19 cellular contexts compared by ENCODE assay signal in the genomic region with DNA sequence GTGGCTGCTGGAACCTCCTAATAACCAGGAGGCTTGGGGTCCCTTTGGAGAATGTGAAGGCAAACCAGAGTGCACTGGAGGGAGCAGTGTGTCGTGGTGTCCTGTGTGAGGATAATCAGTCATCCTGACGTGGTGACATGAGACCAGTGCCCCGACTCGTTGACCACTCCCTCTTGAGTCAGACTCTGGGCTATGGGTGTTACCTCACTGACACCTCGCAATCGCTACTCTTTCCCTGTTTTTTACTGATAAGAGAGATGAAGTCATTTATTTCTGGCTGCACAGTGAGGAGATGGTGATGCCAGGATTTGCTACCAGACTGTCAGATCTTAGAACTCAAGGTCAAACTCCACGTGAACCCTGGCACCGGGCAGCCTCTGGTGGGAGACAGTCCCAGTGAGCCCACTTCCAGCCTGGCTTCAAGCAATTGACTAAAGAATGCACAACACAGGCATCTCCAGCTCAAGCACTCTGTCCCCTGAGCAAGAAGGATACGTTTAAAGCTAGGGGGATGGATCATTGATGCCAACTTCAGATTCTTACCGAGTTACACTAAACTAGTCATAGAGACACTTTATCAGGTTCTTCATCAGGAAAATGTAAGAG. TPM values are rescaled to one million over a fixed set of nuclear protein-coding genes. Genes with fewer than 3 reads are reported as not detected.
DNase-seq lines count a peak whose midpoint lies in the region; ATAC-seq, FAIRE-seq and TF ChIP-seq lines count a peak whose summit lies in the region.
"Had no signal": no experiment of that assay in that cellular context is flagged by ENCODE, and none has a peak within 500 bp of the region (broad histone marks: within the 10 kb centered on the region; RNA-seq: fewer than 3 reads in every experiment).

No MANE protein-coding gene starts in this region.

- POLR2A ChIA-PET in GM12878 (lab: Charles Lee) (no interaction called here), GM10248 (lab: Yijun Ruan, JAX) (no interaction called here)

- H3K27me3 ChIP-seq in GM12878 (replicated peaks in 1 of 2; ENCODE audit: control insufficient read depth in 2 of 2, insufficient read depth in 2 of 2, low read length in 1 of 2) (no peaks in the 10 kb centered on the region), spleen (replicated peaks in 1 of 7) (peaks cover 0 to 71% (median 12%) of the 10 kb centered on the region in 7 donors)

- RAD21 ChIA-PET in GM12878 (lab: Charles Lee; ENCODE audit: unreplicated experiment) = no interaction called here

- TF ChIP-seq RAD21 in GM12878 (IDR thresholded peaks at IDR 0.05; ENCODE audit: insufficient read depth, low read depth, low read length) = no peak

- peaks cover 6% of the 10 kb centered on the region for H3K9me3 ChIP-seq in GM12878 (replicated peaks; ENCODE audit: control insufficient read depth, insufficient read depth, low read length)
- peaks cover 0 to 30% (median 16%) of the 10 kb centered on the region in 8 donors for H3K9me3 ChIP-seq in spleen
- H3K9me3 ChIP-seq: gastrocnemius medialis had no signal

- 45% methylated on average over 10 of the region's 10 CpGs for WGBS in GM12878 (ENCODE audit: insufficient coverage, insufficient replicate concordance, low lambda C conversion rate, missing lambda C conversion rate)
- WGBS in spleen, 5 donors = 60 to 76% (median 66%) methylated on average over 10 of the region's 10 CpGs

- H3K4me3 ChIP-seq in GM12878 (no peak overlapping the region), spleen (no peak overlapping the region)
- H3K4me3 ChIP-seq: gastrocnemius medialis, smooth muscle cell had no signal

- BruUV-seq in GM12878 (replicated peaks; lab: Mats Ljungman, UMichigan) = no TSS peak

- H3K27ac ChIP-seq in GM12878 (ENCODE audit: control insufficient read depth, insufficient read depth) = no peak overlapping the region
- H3K27ac ChIP-seq in spleen = no peak overlapping the region
- H3K27ac ChIP-seq: gastrocnemius medialis had no signal

- in situ Hi-C loops in GM12878 (cut with MboI) = no loop called here

- FAIRE-seq in GM12878 (lab: Jason Lieb, UNC) = no peak
- FAIRE-seq: endometrium had no signal

- H3K27me3 Mint-ChIP-seq in activated T-cell treated with anti-CD3 and anti-CD28 coated beads, Interleukin-2, amount 50 U/mL, for 24 hours = no peaks in the 10 kb centered on the region

- H3K36me3 ChIP-seq in GM12878 (ENCODE audit: control insufficient read depth in 2 of 2, insufficient read depth in 2 of 2, low read length in 1 of 2) (no peaks in the 10 kb centered on the region), spleen (peaks cover 0 to 72% (median 11%) of the 10 kb centered on the region in 6 donors)
- H3K36me3 ChIP-seq: gastrocnemius medialis had no signal

- SMC1A ChIA-PET in GM12878 (lab: Charles Lee; ENCODE audit: uncharacterized antibody, unreplicated experiment) = interaction anchor here (1.0 to 8.6 kb wide), 2 partner anchors 10 to 123 kb away, joined by 3 to 68 read pairs; no protein-coding TSS in a partner anchor

- peak overlapping the region; percentile 30 for H3K27ac Mint-ChIP-seq in activated T-cell treated with anti-CD3 and anti-CD28 coated beads, Interleukin-2, amount 50 U/mL, for 24 hours

- peaks cover 56% of the 10 kb centered on the region for H3K4me1 Mint-ChIP-seq in activated T-cell treated with anti-CD3 and anti-CD28 coated beads, Interleukin-2, amount 50 U/mL, for 24 hours (ENCODE audit: low read depth)

- ATAC-seq in GM12878 = no peak
- ATAC-seq: gastrocnemius medialis had no signal

- H3K9ac ChIP-seq in GM12878 (ENCODE audit: control insufficient read depth, insufficient read depth, low read length) = no peak overlapping the region

- no peaks in the 10 kb centered on the region for H3K79me2 ChIP-seq in GM12878 (ENCODE audit: control insufficient read depth, insufficient read depth, low read length)

- no peak overlapping the region for H3K4me2 ChIP-seq in GM12878 (ENCODE audit: control insufficient read depth, insufficient read depth)
- H3K4me2 ChIP-seq: smooth muscle cell had no signal

- TF ChIP-seq CTCF in GM12878 (IDR thresholded peaks at IDR 0.05 in 2 of 3, conservative IDR thresholded peaks at IDR 0.05 in 1 of 3; ENCODE audit: control insufficient read depth in 2 of 3, extremely low read depth in 1 of 3, insufficient read depth in 1 of 3, low read depth in 3 of 3, low read length in 3 of 3) (no peak), spleen (IDR thresholded peaks at IDR 0.05 in 8 of 11, conservative IDR thresholded peaks at IDR 0.05 in 3 of 11) (no peak), GM10248 (IDR thresholded peaks at IDR 0.05; ENCODE audit: control extremely low read depth, extremely low read depth, low read depth, missing control alignments) (no peak)

- no peak for TF ChIP-seq POLR2A in GM12878 (IDR thresholded peaks at IDR 0.05; ENCODE audit: low read depth, low read length)
- no peak for TF ChIP-seq POLR2A in spleen (IDR thresholded peaks at IDR 0.05)

- peaks cover 11% of the 10 kb centered on the region for H3K9me3 Mint-ChIP-seq in activated T-cell treated with anti-CD3 and anti-CD28 coated beads, Interleukin-2, amount 50 U/mL, for 24 hours

- H3K4me1 ChIP-seq in GM12878 (ENCODE audit: control insufficient read depth, insufficient read depth, low read length) = no peaks in the 10 kb centered on the region
- no peaks in the 10 kb centered on the region for H3K4me1 ChIP-seq in spleen
- H3K4me1 ChIP-seq: gastrocnemius medialis had no signal

- H3K4me3 Mint-ChIP-seq in activated T-cell treated with anti-CD3 and anti-CD28 coated beads, Interleukin-2, amount 50 U/mL, for 24 hours = no peak overlapping the region

- CTCF ChIA-PET in GM12878 (lab: Yijun Ruan, JAX) (interaction anchor here (1.4 kb wide), 1 partner anchor 102 kb away, joined by 3 read pairs; no protein-coding TSS in a partner anchor), GM10248 (lab: Yijun Ruan, JAX) (interaction anchor here (0.7 to 1.8 kb wide), 4 partner anchors 10 to 175 kb away, joined by 3 to 5 read pairs (median 4); no protein-coding TSS in a partner anchor)

- no peak overlapping the region for H2AFZ ChIP-seq in GM12878 (ENCODE audit: control insufficient read depth, low read depth, low read length)

- no peak for DNase-seq in activated T-cell treated with anti-CD3 and anti-CD28 coated beads, Interleukin-2, amount 50 U/mL, for 24 hours
- no peak for DNase-seq in activated T-cell treated with anti-CD3 and anti-CD28 coated beads, Interleukin-2, amount 50 U/mL, for 48 hours
- DNase-seq in NCI-H226 (peak; percentile 82), GM12878 (ENCODE audit: low read depth, low spot score) (no peak), spleen (peak; percentile 11), GM10248 (ENCODE audit: extremely low spot score) (no peak), GOT3 (lab: John Stamatoyannopoulos, UW) (no peak), SKM-1 (lab: John Stamatoyannopoulos, UW; ENCODE audit: unreplicated experiment) (no peak)
- DNase-seq: activated naive CD4-positive, alpha-beta T cell treated with Interleukin-2 at 50 U/mL for 16 hours; central memory CD4-positive, alpha-beta T cell; gastrocnemius medialis; IMR-90; mesendoderm; NCI-H146; NCI-H524 treated with DMSO at 0.1 percent for 48 hours; T-helper 9 cell had no signal

- H3K36me3 Mint-ChIP-seq in activated T-cell treated with anti-CD3 and anti-CD28 coated beads, Interleukin-2, amount 50 U/mL, for 24 hours (ENCODE audit: low read depth) = peaks cover 99% of the 10 kb centered on the region

- no peaks in the 10 kb centered on the region for H4K20me1 ChIP-seq in GM12878 (ENCODE audit: control insufficient read depth, insufficient read depth)

- no peak for TF ChIP-seq EP300 in GM12878 (IDR thresholded peaks at IDR 0.05; ENCODE audit: borderline replicate concordance in 1 of 2, control insufficient read depth in 1 of 2, low read depth in 2 of 2, low read length in 2 of 2)

- intact Hi-C loops in GM12878 (cut with micrococcal nuclease; ENCODE audit: unreplicated experiment) (no loop called here), spleen (cut with DNase I; ENCODE audit: low total_unique reads) (no loop called here)

RNA-seq across cellular contexts. Expression of gene UBASH3A, which starts 30.3 kb away (rescaled TPM):
- total RNA-seq in GM12878 (2013; cell fraction: nucleolus; rRNA removed) = 1.8 and 1.9 TPM in 2 replicates
- total RNA-seq in GM12878 (2014; rRNA removed) (0.05 and 0.17 TPM in 2 replicates), GM12878 (2014; rRNA removed; fragmentation: Illumina TruSeq; extraction: Trizol) (0.05 and 0.13 TPM in 2 replicates), GM12878 (2021) (0.27 and 0.28 TPM in 2 replicates), spleen (10 to 100 TPM in 5 of 7 donors, 1 to 10 TPM in 2; 7.2 to 16.3 (median 11.4) TPM)
- polyA plus RNA-seq in GM12878 (2011; ENCODE audit: low read depth) = 0.16 TPM
- polyA plus RNA-seq in GM12878 (2011; rRNA removed) (0.16 and 0.33 TPM in 2 replicates), GM12878 (2014; fragmentation: Illumina TruSeq; extraction: Trizol) (0.17 and 0.21 TPM in 2 replicates), GM12878 (2014; fragmentation: Nextera tagmentation; extraction: Ambion mirVana) (under 1 TPM in 1 of 2 experiments, not detected in 1; 0.04 TPM), GM12878 (2014; rRNA removed) (0.20 and 0.23 TPM in 2 replicates), GM12878 (2016; fragmentation: Nextera tagmentation; extraction: Ambion mirVana) (under 1 TPM; 0.26 to 0.39 TPM), spleen (1 to 10 TPM; 2.6 to 4.2 (median 3.3) TPM)
- polyA plus RNA-seq in GM12878 (2011; cell fraction: cytosol; rRNA removed) = 0.36 and 0.57 TPM in 2 replicates
- polyA plus RNA-seq in GM12878 (2011; cell fraction: nucleus; rRNA removed) = 1.8 and 2.2 TPM in 2 replicates
- 0.26 and 0.59 TPM in 2 replicates for polyA plus RNA-seq in GM12878 (2012)
- 0.72 TPM in 1 of 2 replicates, not detected in the other for polyA minus RNA-seq in GM12878 (2011; rRNA and poly(A)+ RNA removed)
- polyA minus RNA-seq in GM12878 (2011; cell fraction: cytosol; rRNA and poly(A)+ RNA removed) = 0.73 TPM in 1 of 2 replicates, not detected in the other
- polyA minus RNA-seq in GM12878 (2011; cell fraction: nucleus; rRNA and poly(A)+ RNA removed) = 0.73 and 0.86 TPM in 2 replicates
- total RNA-seq: IMR-90, smooth muscle cell had no signal
- polyA plus RNA-seq: AG04450, IMR-90, smooth muscle cell had no signal

RNA-seq across cellular contexts. Expression of gene TMPRSS3, which starts 38.2 kb away (rescaled TPM):
- 4.1 and 4.2 TPM in 2 replicates for total RNA-seq in GM12878 (2013; cell fraction: nucleolus; rRNA removed)
- total RNA-seq in GM12878 (2014; rRNA removed) (0.65 and 1.4 TPM in 2 replicates), GM12878 (2014; rRNA removed; fragmentation: Illumina TruSeq; extraction: Trizol) (0.63 and 0.83 TPM in 2 replicates), GM12878 (2021) (0.90 and 1.2 TPM in 2 replicates), spleen (1 to 10 TPM in 2 of 7 donors, under 1 TPM in 4, not detected in 1; 0.51 to 6.0 (median 0.78) TPM)
- polyA plus RNA-seq in GM12878 (2011; ENCODE audit: low read depth) = 13.4 TPM
- polyA plus RNA-seq in GM12878 (2011; rRNA removed) (not detected in 2 replicates), GM12878 (2014; fragmentation: Illumina TruSeq; extraction: Trizol) (0.17 and 0.51 TPM in 2 replicates), GM12878 (2014; fragmentation: Nextera tagmentation; extraction: Ambion mirVana) (1 to 10 TPM in 1 of 2 experiments, under 1 TPM in 1; 0.82 to 1.5 TPM), GM12878 (2014; rRNA removed) (0.51 and 1.3 TPM in 2 replicates), GM12878 (2016; fragmentation: Nextera tagmentation; extraction: Ambion mirVana) (under 1 TPM; 0.56 to 0.59 TPM), spleen (under 1 TPM; 0.22 to 0.32 (median 0.24) TPM)
- polyA plus RNA-seq in GM12878 (2011; cell fraction: cytosol; rRNA removed) = 0.03 TPM in 1 of 2 replicates, not detected in the other
- 0.13 TPM in 1 of 2 replicates, not detected in the other for polyA plus RNA-seq in GM12878 (2011; cell fraction: nucleus; rRNA removed)
- polyA plus RNA-seq in GM12878 (2012) = 16.4 and 22.8 TPM in 2 replicates
- 0.10 TPM in 1 of 2 replicates, not detected in the other for polyA minus RNA-seq in GM12878 (2011; rRNA and poly(A)+ RNA removed)
- 1.6 TPM in 1 of 2 replicates, not detected in the other for polyA minus RNA-seq in GM12878 (2011; cell fraction: cytosol; rRNA and poly(A)+ RNA removed)
- polyA minus RNA-seq in GM12878 (2011; cell fraction: nucleus; rRNA and poly(A)+ RNA removed) = not detected in 2 replicates
- total RNA-seq: gastrocnemius medialis, IMR-90, smooth muscle cell had no signal
- polyA plus RNA-seq: AG04450, IMR-90, smooth muscle cell had no signal

Comparison
In these comparisons a context has a peak if more than half of its experiments do, and no peak if none do; other contexts are left out.
1. DNase-seq: peak in NCI-H226 (single experiment) and spleen (single experiment); none in activated T-cell treated with anti-CD3 and anti-CD28 coated beads, Interleukin-2, amount 50 U/mL, for 24 hours (single experiment), activated T-cell treated with anti-CD3 and anti-CD28 coated beads, Interleukin-2, amount 50 U/mL, for 48 hours (0 of 2), GM12878 (single experiment), GM10248 (single experiment), GOT3 (single experiment) and SKM-1 (single experiment).